ENCODE assay signal across 30 cellular contexts in the genomic region with DNA sequence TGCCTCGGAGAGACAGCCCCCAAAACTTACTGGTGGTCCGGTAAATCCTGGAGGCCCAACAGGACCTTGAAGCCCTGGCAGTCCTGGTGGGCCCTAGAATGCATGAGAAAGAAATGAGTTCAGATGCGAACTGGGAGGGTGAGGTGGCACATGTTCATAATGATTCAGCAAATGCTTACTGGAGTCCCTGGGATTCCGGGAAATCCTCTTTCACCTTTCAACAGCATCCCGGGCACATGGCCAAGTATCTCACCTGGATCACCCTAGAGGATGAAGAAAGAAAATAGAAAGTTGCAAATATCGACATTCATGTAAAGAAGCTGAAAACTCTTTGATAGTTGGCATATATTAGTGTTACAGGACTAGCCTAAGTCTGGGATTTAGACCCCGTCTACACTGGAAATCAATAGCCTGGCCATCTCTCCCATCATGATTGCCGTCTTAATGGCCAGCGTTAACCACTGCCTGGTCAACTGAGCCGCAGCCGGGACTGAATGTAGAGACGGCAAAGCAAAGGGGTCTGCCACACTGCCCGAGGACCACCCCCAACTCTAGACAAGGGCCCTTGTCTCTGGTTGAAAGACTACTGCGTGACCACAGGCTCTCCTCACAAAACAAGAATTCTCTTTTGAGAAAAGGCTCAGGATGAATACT.
DNase-seq lines count a peak whose midpoint lies in the region; ATAC-seq and TF ChIP-seq lines count a peak whose summit lies in the region.
"Had no signal": no experiment of that assay in that cellular context is flagged by ENCODE, and none has a peak within 500 bp of the region (broad histone marks: within the 10 kb centered on the region; RNA-seq: fewer than 3 reads in every experiment).

No MANE protein-coding gene starts in this region.

- no peak for TF ChIP-seq CTCF in chondrocyte (IDR thresholded peaks at IDR 0.05)
- no peak for TF ChIP-seq CTCF in WTC11 (IDR thresholded peaks at IDR 0.05)

- H3K27me3 Mint-ChIP-seq in chondrocyte (ENCODE audit: low read depth), result no peaks in the 10 kb centered on the region
- H3K27me3 Mint-ChIP-seq in WTC11 (ENCODE audit: low read depth), result no peaks in the 10 kb centered on the region
- H3K27me3 Mint-ChIP-seq: activated naive CD4-positive, alpha-beta T cell treated with anti-CD3 and anti-CD28 coated beads, Interleukin-2, amount 50 U/mL, for 24 hours; activated T-helper 17 cell treated with anti-CD3 and anti-CD28 coated beads, Interleukin-2, amount 50 U/mL, for 72 hours had no signal

- H3K36me3 Mint-ChIP-seq in chondrocyte (ENCODE audit: low read depth), result peaks cover 64% of the 10 kb centered on the region
- peaks cover 3% of the 10 kb centered on the region; the same call in 1 of the 2 replicates for H3K36me3 Mint-ChIP-seq in WTC11
- H3K36me3 Mint-ChIP-seq: activated naive CD4-positive, alpha-beta T cell treated with anti-CD3 and anti-CD28 coated beads, Interleukin-2, amount 50 U/mL, for 24 hours; CD4-positive, CD25-positive, alpha-beta regulatory T cell had no signal

- POLR2A ChIA-PET in WTC11 (lab: Charles Lee), result no interaction called here

- H3K4me3 Mint-ChIP-seq in chondrocyte (ENCODE audit: unreplicated experiment) (no peak overlapping the region), WTC11 (no peak overlapping the region)
- H3K4me3 Mint-ChIP-seq: activated naive CD4-positive, alpha-beta T cell treated with anti-CD3 and anti-CD28 coated beads, Interleukin-2, amount 50 U/mL, for 24 hours; activated T-helper 17 cell treated with anti-CD3 and anti-CD28 coated beads, Interleukin-2, amount 50 U/mL, for 72 hours; CD4-positive, CD25-positive, alpha-beta regulatory T cell had no signal

- CTCF ChIA-PET in WTC11 (lab: Charles Lee), result no interaction called here

- ATAC-seq in GM19324 (IDR thresholded peaks at IDR 0.05; ENCODE audit: low FRiP score, unreplicated experiment) (no peak), GM21825 (IDR thresholded peaks at IDR 0.05; ENCODE audit: unreplicated experiment) (no peak), WTC11 (no peak)
- ATAC-seq: activated CD4-positive, CD25-positive, alpha-beta regulatory T cell treated with anti-CD3 and anti-CD28 coated beads, Interleukin-2, amount 50 U/mL, for 24 hours; activated T-helper 17 cell treated with anti-CD3 and anti-CD28 coated beads, Interleukin-2, amount 50 U/mL, for 72 hours; gastrocnemius medialis; left lobe of liver had no signal

- H3K9me3 Mint-ChIP-seq in chondrocyte (ENCODE audit: low read depth), result no peaks in the 10 kb centered on the region
- H3K9me3 Mint-ChIP-seq in WTC11, result no peaks in the 10 kb centered on the region; the same call in 1 of the 2 replicates
- H3K9me3 Mint-ChIP-seq: activated naive CD4-positive, alpha-beta T cell treated with anti-CD3 and anti-CD28 coated beads, Interleukin-2, amount 50 U/mL, for 24 hours; activated T-helper 17 cell treated with anti-CD3 and anti-CD28 coated beads, Interleukin-2, amount 50 U/mL, for 72 hours had no signal

- H3K27ac Mint-ChIP-seq in chondrocyte (ENCODE audit: unreplicated experiment), result peak overlapping the region; percentile 75
- no peak overlapping the region for H3K27ac Mint-ChIP-seq in WTC11
- H3K27ac Mint-ChIP-seq: activated naive CD4-positive, alpha-beta T cell treated with anti-CD3 and anti-CD28 coated beads, Interleukin-2, amount 50 U/mL, for 24 hours; activated T-helper 17 cell treated with anti-CD3 and anti-CD28 coated beads, Interleukin-2, amount 50 U/mL, for 72 hours; CD4-positive, CD25-positive, alpha-beta regulatory T cell had no signal

- H3K4me1 Mint-ChIP-seq in chondrocyte (ENCODE audit: low read depth), result peaks cover 28% of the 10 kb centered on the region
- H3K4me1 Mint-ChIP-seq in WTC11, result no peaks in the 10 kb centered on the region
- H3K4me1 Mint-ChIP-seq: activated naive CD4-positive, alpha-beta T cell treated with anti-CD3 and anti-CD28 coated beads, Interleukin-2, amount 50 U/mL, for 24 hours; activated T-helper 17 cell treated with anti-CD3 and anti-CD28 coated beads, Interleukin-2, amount 50 U/mL, for 72 hours; CD4-positive, CD25-positive, alpha-beta regulatory T cell had no signal

- intact Hi-C loops in posterior vena cava (cut with DNase I), result no loop called here

- DNase-seq in DMS79 treated with DMSO at 0.1 percent for 48 hours (lab: John Stamatoyannopoulos, UW), result peak; percentile 21
- DNase-seq in DMS79 (lab: John Stamatoyannopoulos, UW), result no peak
- DNase-seq in NCI-H2029 (lab: John Stamatoyannopoulos, UW), result peak; percentile 60
- DNase-seq in chondrocyte (ENCODE audit: low spot score), result no peak
- DNase-seq in posterior vena cava (ENCODE audit: low spot score), result peak; percentile 55
- DNase-seq in WTC11 (ENCODE audit: low spot score), result no peak
- DNase-seq: activated CD4-positive, alpha-beta T cell treated with anti-CD3 and anti-CD28 coated beads, Interleukin-2, amount 50 U/mL, for 48 hours; activated CD8-positive, alpha-beta memory T cell treated with anti-CD3 and anti-CD28 coated beads, Interleukin-2, amount 50 U/mL, for 4 hours; amygdala; CD4-positive, CD25-positive, alpha-beta regulatory T cell; DMS 273 treated with DMSO at 0.1 percent for 48 hours; effector memory CD4-positive, alpha-beta T cell; gastrocnemius medialis; GDM1; HCEC 1CT; mesendoderm; NCI-H2081 treated with DMSO at 0.1 percent for 48 hours; NCI-H524; Peyer's patch; sigmoid colon; SJCRH30; stimulated activated CD4-positive, alpha-beta T cell treated with anti-CD3 and anti-CD28 coated beads, Interleukin-15, amount 100 ng/mL, for 24 hours; stimulated activated naive CD4-positive, alpha-beta T cell treated with Interleukin-2 at 50 U/mL for 16 hours; uterus had no signal

TF ChIP-seq in WTC11, 78 proteins besides CTCF, POLR2A, EP300 and RAD21 (continues in another document):
- TF ChIP-seq, protein P1, sequence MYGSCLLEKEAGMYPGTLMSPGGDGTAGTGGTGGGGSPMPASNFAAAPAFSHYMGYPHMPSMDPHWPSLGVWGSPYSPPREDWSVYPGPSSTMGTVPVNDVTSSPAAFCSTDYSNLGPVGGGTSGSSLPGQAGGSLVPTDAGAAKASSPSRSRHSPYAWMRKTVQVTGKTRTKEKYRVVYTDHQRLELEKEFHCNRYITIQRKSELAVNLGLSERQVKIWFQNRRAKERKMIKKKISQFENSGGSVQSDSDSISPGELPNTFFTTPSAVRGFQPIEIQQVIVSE (CRISPR knock-in tag; IDR thresholded peaks at IDR 0.05; ENCODE audit: borderline replicate concordance), result no peak
- TF ChIP-seq KAT7 (CRISPR knock-in tag; IDR thresholded peaks at IDR 0.05; ENCODE audit: borderline replicate concordance), result no peak
- no peak for TF ChIP-seq ESRRA (CRISPR knock-in tag; IDR thresholded peaks at IDR 0.05; ENCODE audit: borderline replicate concordance)
- TF ChIP-seq ZNF263 (CRISPR knock-in tag; IDR thresholded peaks at IDR 0.05; ENCODE audit: low read depth), result no peak
- TF ChIP-seq SOX15 (CRISPR knock-in tag; IDR thresholded peaks at IDR 0.05), result no peak
- TF ChIP-seq TP53 (CRISPR knock-in tag; IDR thresholded peaks at IDR 0.05), result no peak
- TF ChIP-seq, protein P2, sequence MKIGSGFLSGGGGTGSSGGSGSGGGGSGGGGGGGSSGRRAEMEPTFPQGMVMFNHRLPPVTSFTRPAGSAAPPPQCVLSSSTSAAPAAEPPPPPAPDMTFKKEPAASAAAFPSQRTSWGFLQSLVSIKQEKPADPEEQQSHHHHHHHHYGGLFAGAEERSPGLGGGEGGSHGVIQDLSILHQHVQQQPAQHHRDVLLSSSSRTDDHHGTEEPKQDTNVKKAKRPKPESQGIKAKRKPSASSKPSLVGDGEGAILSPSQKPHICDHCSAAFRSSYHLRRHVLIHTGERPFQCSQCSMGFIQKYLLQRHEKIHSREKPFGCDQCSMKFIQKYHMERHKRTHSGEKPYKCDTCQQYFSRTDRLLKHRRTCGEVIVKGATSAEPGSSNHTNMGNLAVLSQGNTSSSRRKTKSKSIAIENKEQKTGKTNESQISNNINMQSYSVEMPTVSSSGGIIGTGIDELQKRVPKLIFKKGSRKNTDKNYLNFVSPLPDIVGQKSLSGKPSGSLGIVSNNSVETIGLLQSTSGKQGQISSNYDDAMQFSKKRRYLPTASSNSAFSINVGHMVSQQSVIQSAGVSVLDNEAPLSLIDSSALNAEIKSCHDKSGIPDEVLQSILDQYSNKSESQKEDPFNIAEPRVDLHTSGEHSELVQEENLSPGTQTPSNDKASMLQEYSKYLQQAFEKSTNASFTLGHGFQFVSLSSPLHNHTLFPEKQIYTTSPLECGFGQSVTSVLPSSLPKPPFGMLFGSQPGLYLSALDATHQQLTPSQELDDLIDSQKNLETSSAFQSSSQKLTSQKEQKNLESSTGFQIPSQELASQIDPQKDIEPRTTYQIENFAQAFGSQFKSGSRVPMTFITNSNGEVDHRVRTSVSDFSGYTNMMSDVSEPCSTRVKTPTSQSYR (CRISPR knock-in tag; IDR thresholded peaks at IDR 0.05), result no peak
- TF ChIP-seq, protein P3, sequence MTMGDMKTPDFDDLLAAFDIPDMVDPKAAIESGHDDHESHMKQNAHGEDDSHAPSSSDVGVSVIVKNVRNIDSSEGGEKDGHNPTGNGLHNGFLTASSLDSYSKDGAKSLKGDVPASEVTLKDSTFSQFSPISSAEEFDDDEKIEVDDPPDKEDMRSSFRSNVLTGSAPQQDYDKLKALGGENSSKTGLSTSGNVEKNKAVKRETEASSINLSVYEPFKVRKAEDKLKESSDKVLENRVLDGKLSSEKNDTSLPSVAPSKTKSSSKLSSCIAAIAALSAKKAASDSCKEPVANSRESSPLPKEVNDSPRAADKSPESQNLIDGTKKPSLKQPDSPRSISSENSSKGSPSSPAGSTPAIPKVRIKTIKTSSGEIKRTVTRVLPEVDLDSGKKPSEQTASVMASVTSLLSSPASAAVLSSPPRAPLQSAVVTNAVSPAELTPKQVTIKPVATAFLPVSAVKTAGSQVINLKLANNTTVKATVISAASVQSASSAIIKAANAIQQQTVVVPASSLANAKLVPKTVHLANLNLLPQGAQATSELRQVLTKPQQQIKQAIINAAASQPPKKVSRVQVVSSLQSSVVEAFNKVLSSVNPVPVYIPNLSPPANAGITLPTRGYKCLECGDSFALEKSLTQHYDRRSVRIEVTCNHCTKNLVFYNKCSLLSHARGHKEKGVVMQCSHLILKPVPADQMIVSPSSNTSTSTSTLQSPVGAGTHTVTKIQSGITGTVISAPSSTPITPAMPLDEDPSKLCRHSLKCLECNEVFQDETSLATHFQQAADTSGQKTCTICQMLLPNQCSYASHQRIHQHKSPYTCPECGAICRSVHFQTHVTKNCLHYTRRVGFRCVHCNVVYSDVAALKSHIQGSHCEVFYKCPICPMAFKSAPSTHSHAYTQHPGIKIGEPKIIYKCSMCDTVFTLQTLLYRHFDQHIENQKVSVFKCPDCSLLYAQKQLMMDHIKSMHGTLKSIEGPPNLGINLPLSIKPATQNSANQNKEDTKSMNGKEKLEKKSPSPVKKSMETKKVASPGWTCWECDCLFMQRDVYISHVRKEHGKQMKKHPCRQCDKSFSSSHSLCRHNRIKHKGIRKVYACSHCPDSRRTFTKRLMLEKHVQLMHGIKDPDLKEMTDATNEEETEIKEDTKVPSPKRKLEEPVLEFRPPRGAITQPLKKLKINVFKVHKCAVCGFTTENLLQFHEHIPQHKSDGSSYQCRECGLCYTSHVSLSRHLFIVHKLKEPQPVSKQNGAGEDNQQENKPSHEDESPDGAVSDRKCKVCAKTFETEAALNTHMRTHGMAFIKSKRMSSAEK (CRISPR knock-in tag; IDR thresholded peaks at IDR 0.05; ENCODE audit: borderline replicate concordance), result no peak
- no peak for TF ChIP-seq SP1 (CRISPR knock-in tag; conservative IDR thresholded peaks at IDR 0.05)

Comparison
In these comparisons a context has a peak if more than half of its experiments do, and no peak if none do; other contexts are left out.
1. DNase-seq: peak in DMS79 treated with DMSO at 0.1 percent for 48 hours (single experiment), NCI-H2029 (single experiment) and posterior vena cava (single experiment); none in DMS79 (single experiment), chondrocyte (single experiment) and WTC11 (single experiment).